ENCODE assay signal across 11 cellular contexts in genomic region chr1:184532199-184532598, GRCh38.
"Had no signal": no experiment of that assay in that cellular context is flagged by ENCODE, and none has a peak within 500 bp of the region (broad histone marks: within the 10 kb centered on the region; RNA-seq: fewer than 3 reads in every experiment).

No MANE protein-coding gene starts in this region.

- H3K36me3 Mint-ChIP-seq: activated naive CD4-positive, alpha-beta T cell treated with anti-CD3 and anti-CD28 coated beads, Interleukin-2, amount 50 U/mL, for 72 hours had no signal

- H3K4me3 Mint-ChIP-seq: brain; dendritic cell treated with granulocyte-macrophage colony-stimulating factor and Interleukin-4, amounts not matched to agents 40 ng/mL and 50 ng/mL, for 4 days; T-helper 2 cell treated with Interferon-gamma antibody and Interleukin-4, amounts not matched to agents 5 μg/mL and 100 μg/mL, for 36 hours had no signal

- H3K36me3 ChIP-seq: thyroid gland had no signal

- ATAC-seq: activated CD4-positive, CD25-positive, alpha-beta regulatory T cell treated with anti-CD3 and anti-CD28 coated beads, Interleukin-2, amount 50 U/mL, for 24 hours; activated naive CD4-positive, alpha-beta T cell treated with anti-CD3 and anti-CD28 coated beads, Interleukin-2, amount 50 U/mL, for 72 hours had no signal

- H3K27me3 Mint-ChIP-seq: brain; dendritic cell treated with granulocyte-macrophage colony-stimulating factor and Interleukin-4, amounts not matched to agents 40 ng/mL and 50 ng/mL, for 4 days had no signal

- H3K27me3 ChIP-seq: thyroid gland had no signal

- H3K4me3 ChIP-seq: thyroid gland had no signal

- H3K27ac ChIP-seq: thyroid gland had no signal

- H3K9me3 Mint-ChIP-seq: T-helper 2 cell treated with Interferon-gamma antibody and Interleukin-4, amounts not matched to agents 5 μg/mL and 100 μg/mL, for 36 hours had no signal

- H3K27ac Mint-ChIP-seq: activated naive CD4-positive, alpha-beta T cell treated with anti-CD3 and anti-CD28 coated beads, Interleukin-2, amount 50 U/mL, for 72 hours; dendritic cell treated with granulocyte-macrophage colony-stimulating factor and Interleukin-4, amounts not matched to agents 40 ng/mL and 50 ng/mL, for 4 days; T-helper 2 cell treated with Interferon-gamma antibody and Interleukin-4, amounts not matched to agents 5 μg/mL and 100 μg/mL, for 36 hours had no signal

- H3K9me3 ChIP-seq: thyroid gland had no signal

- DNase-seq: activated T-cell treated with anti-CD3 and anti-CD28 coated beads, Interleukin-2, amount 50 U/mL, for 1 hour; amygdala; cerebellar nuclear complex; mesenchymal stem cell; stimulated activated CD4-positive, alpha-beta T cell treated with anti-CD3 and anti-CD28 coated beads, Interleukin-4, amount 100 ng/mL, for 4 hours; thyroid gland had no signal
